In the genomic region with DNA sequence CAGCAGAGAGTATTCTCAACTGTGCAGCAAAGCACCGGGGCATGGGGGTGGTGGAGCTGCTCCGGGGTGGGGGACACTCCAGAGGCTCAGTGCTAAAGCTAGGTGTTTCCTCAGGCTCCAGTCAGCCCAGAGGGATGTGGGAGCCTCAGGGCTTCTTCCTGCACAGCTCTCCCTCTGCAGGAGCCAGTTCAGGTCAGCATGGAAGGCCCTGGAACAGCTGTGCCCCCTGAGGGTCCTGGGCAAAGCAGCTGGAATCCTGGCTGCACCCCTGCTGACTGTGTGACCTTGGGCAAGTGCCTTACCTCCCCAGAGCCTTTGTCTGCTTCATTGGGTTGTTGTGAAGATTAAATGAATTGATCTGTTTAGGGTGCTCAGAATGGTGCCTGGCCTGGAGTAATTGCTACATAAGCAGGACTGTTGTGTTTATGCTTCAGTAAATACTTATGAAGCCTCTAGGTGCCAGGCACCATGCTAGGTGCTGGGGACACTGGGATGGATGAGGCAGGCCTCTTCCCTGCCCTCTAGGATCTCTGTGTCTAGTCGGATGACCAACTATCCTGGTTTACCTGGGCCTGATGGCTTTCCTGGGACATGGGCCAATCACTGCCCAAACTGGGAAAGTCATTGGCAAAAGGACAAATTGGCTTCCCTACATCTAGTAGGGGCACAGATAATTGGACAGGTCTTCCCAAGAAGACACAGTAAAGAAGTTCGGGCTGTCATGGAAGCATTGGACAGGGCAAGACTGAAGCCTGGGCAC, we compare ENCODE assay signal across 1 cellular context.
TF ChIP-seq lines count a peak whose summit lies in the region.

No MANE protein-coding gene starts in this region.

TF ChIP-seq in HEK293, 187 proteins besides CTCF, POLR2A, EP300 and RAD21 (continued from another document):
- TF ChIP-seq BCL11B (tag by site-specific recombination; IDR thresholded peaks at IDR 0.05; ENCODE audit: low read depth) = no peak
- peak; percentile 98 for TF ChIP-seq ZIC2 (tag by site-specific recombination; IDR thresholded peaks at IDR 0.05)
